Comparison of ENCODE assay signal across 1 cellular context in the genomic region with DNA sequence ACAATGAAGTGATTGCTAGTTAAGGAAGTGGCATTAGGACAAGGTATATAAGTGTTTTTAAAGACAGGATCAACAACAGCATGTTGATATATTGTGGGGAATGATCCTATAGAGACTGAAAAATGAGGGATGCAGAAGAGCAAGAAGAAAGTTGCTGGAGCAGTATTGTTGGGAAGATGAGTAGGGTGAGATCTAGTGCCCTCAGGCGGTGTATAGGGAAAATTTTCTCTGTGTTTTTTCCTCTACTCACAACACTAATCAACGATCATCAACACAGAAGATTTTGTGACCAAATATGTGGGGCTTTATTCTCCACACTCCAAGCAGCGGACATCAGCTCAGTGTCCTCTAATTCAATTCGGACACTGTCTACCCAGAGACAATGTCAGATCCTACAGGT.
TF ChIP-seq lines count a peak whose summit lies in the region.

No MANE protein-coding gene starts in this region.

TF ChIP-seq in GM23338, 12 proteins besides CTCF, POLR2A, EP300 and RAD21 (continued from another document):
- TF ChIP-seq, protein P1, sequence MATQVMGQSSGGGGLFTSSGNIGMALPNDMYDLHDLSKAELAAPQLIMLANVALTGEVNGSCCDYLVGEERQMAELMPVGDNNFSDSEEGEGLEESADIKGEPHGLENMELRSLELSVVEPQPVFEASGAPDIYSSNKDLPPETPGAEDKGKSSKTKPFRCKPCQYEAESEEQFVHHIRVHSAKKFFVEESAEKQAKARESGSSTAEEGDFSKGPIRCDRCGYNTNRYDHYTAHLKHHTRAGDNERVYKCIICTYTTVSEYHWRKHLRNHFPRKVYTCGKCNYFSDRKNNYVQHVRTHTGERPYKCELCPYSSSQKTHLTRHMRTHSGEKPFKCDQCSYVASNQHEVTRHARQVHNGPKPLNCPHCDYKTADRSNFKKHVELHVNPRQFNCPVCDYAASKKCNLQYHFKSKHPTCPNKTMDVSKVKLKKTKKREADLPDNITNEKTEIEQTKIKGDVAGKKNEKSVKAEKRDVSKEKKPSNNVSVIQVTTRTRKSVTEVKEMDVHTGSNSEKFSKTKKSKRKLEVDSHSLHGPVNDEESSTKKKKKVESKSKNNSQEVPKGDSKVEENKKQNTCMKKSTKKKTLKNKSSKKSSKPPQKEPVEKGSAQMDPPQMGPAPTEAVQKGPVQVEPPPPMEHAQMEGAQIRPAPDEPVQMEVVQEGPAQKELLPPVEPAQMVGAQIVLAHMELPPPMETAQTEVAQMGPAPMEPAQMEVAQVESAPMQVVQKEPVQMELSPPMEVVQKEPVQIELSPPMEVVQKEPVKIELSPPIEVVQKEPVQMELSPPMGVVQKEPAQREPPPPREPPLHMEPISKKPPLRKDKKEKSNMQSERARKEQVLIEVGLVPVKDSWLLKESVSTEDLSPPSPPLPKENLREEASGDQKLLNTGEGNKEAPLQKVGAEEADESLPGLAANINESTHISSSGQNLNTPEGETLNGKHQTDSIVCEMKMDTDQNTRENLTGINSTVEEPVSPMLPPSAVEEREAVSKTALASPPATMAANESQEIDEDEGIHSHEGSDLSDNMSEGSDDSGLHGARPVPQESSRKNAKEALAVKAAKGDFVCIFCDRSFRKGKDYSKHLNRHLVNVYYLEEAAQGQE (IDR thresholded peaks at IDR 0.05; ENCODE audit: unreplicated experiment), result no peak
- no peak for TF ChIP-seq POLR2AphosphoS5 (IDR thresholded peaks at IDR 0.05; ENCODE audit: low read depth)
- no peak for TF ChIP-seq ZNF114 (CRISPR knock-in tag; IDR thresholded peaks at IDR 0.05)
- TF ChIP-seq STAT1 (IDR thresholded peaks at IDR 0.05; ENCODE audit: unreplicated experiment), result no peak
